In genomic region chr17:42304187-42305030, GRCh38 we compare ENCODE assay signal across 16 cellular contexts.
"Had no signal": no experiment of that assay in that cellular context is flagged by ENCODE, and none has a peak within 500 bp of the region (broad histone marks: within the 10 kb centered on the region; RNA-seq: fewer than 3 reads in every experiment).

No MANE protein-coding gene starts in this region.

- DNase-seq: activated gamma-delta T cell; adrenal gland; islet precursor cell; left lung; naive B cell; SIG-M5; stimulated activated CD4-positive, alpha-beta T cell treated with anti-CD3 and anti-CD28 coated beads, Interleukin-12 subunit alpha, Interleukin-12 subunit beta, amount 100 ng/mL, for 4 hours; stimulated activated CD4-positive, alpha-beta T cell treated with anti-CD3 and anti-CD28 coated beads, Interleukin-2, amount 100 ng/mL, for 24 hours; substantia nigra; T-helper 9 cell had no signal

- H3K4me3 ChIP-seq: adrenal gland, cardiac muscle cell, left lung, tibial nerve, vagina had no signal

- H3K9me3 ChIP-seq: adrenal gland, left lung, tibial nerve, vagina had no signal

- FAIRE-seq: endometrium had no signal

- H3K4me3 Mint-ChIP-seq: naive B cell had no signal

- H3K9me3 Mint-ChIP-seq: naive B cell had no signal

- ATAC-seq: activated CD4-positive, CD25-positive, alpha-beta regulatory T cell treated with anti-CD3 and anti-CD28 coated beads, Interleukin-2, amount 50 U/mL, for 24 hours; esophagus mucosa; left lung had no signal

- H3K27ac ChIP-seq: cardiac muscle cell, left lung, tibial nerve, vagina had no signal

- H3K4me1 ChIP-seq: left lung had no signal

- H3K36me3 ChIP-seq: cardiac muscle cell had no signal

- H3K27me3 ChIP-seq: adrenal gland, cardiac muscle cell, left lung, tibial nerve, vagina had no signal

- H3K27me3 Mint-ChIP-seq: naive B cell had no signal
